ENCODE assay signal across 8 cellular contexts in genomic region chr10:101001225-101002035, GRCh38. TPM values are rescaled to one million over a fixed set of nuclear protein-coding genes. Genes with fewer than 3 reads are reported as not detected.
DNase-seq lines count a peak whose midpoint lies in the region; TF ChIP-seq lines count a peak whose summit lies in the region.

No MANE protein-coding gene starts in this region.

- peak overlapping the region; percentile 54 for H3K4me3 Mint-ChIP-seq in activated CD4-positive, alpha-beta T cell treated with anti-CD3 and anti-CD28 coated beads, Interleukin-2, amount 10 ng/mL, durations not matched to agents 7 days and 5 days

- in situ Hi-C loops in astrocyte of the cerebellum (cut with HindIII; ENCODE audit: low sequenced_read_pairs) = no loop called here

- POLR2A ChIA-PET in activated CD4-positive, alpha-beta T cell treated with anti-CD3 and anti-CD28 coated beads, Interleukin-2, amount 10 ng/mL, durations not matched to agents 7 days and 5 days (lab: Charles Lee) = no interaction called here

- CTCF ChIA-PET in activated CD4-positive, alpha-beta T cell treated with anti-CD3 and anti-CD28 coated beads, Interleukin-2, amount 10 ng/mL, durations not matched to agents 7 days and 5 days (lab: Charles Lee) = interaction anchor here (1.4 to 12.7 kb wide), 2 partner anchors 15 to 40 kb away, joined by 4 to 111 read pairs; no protein-coding TSS in a partner anchor

- peaks cover 2% of the 10 kb centered on the region for H3K27me3 Mint-ChIP-seq in activated CD4-positive, alpha-beta T cell treated with anti-CD3 and anti-CD28 coated beads, Interleukin-2, amount 10 ng/mL, durations not matched to agents 7 days and 5 days

- no peak for DNase-seq in activated CD4-positive, alpha-beta T cell treated with anti-CD3 and anti-CD28 coated beads, Interleukin-2, amount 10 ng/mL, durations not matched to agents 7 days and 5 days
- no peak for DNase-seq in activated CD4-positive, alpha-beta T cell treated with anti-CD3 and anti-CD28 coated beads, Interleukin-2, amount 50 U/mL, for 48 hours
- DNase-seq in astrocyte of the cerebellum (ENCODE audit: low read depth) = peak; percentile 55
- peak; percentile 60 to 61 for DNase-seq in hippocampal formation (lab: John Stamatoyannopoulos, UW)
- DNase-seq in retina = peak; percentile 49
- no peak for DNase-seq in cerebellar nuclear complex (lab: John Stamatoyannopoulos, UW)
- no peak for DNase-seq in DMS53 (lab: John Stamatoyannopoulos, UW)
- DNase-seq in stimulated activated CD4-positive, alpha-beta T cell treated with anti-CD3 and anti-CD28 coated beads, Interleukin-4, amount 100 ng/mL, for 1 hour = no peak

- peaks cover 2% of the 10 kb centered on the region for H3K36me3 Mint-ChIP-seq in activated CD4-positive, alpha-beta T cell treated with anti-CD3 and anti-CD28 coated beads, Interleukin-2, amount 10 ng/mL, durations not matched to agents 7 days and 5 days (ENCODE audit: low read depth)

- H3K4me1 Mint-ChIP-seq in activated CD4-positive, alpha-beta T cell treated with anti-CD3 and anti-CD28 coated beads, Interleukin-2, amount 10 ng/mL, durations not matched to agents 7 days and 5 days = peaks cover 17% of the 10 kb centered on the region

- peak overlapping the region; percentile 27 for H3K27ac Mint-ChIP-seq in activated CD4-positive, alpha-beta T cell treated with anti-CD3 and anti-CD28 coated beads, Interleukin-2, amount 10 ng/mL, durations not matched to agents 7 days and 5 days

- TF ChIP-seq CTCF in astrocyte of the cerebellum (IDR thresholded peaks at IDR 0.05; ENCODE audit: low read depth, low read length, missing control alignments) = no peak

- peak overlapping the region; percentile 91 for H3K4me3 ChIP-seq in astrocyte of the cerebellum (ENCODE audit: low read depth, low read length)

- no peaks in the 10 kb centered on the region for H3K9me3 Mint-ChIP-seq in activated CD4-positive, alpha-beta T cell treated with anti-CD3 and anti-CD28 coated beads, Interleukin-2, amount 10 ng/mL, durations not matched to agents 7 days and 5 days

RNA-seq across cellular contexts. Expression of gene LZTS2, which starts 1.8 kb away (rescaled TPM):
- 10 to 100 TPM; 17.5 to 18.8 TPM for total RNA-seq in activated CD4-positive, alpha-beta T cell treated with anti-CD3 and anti-CD28 coated beads, Interleukin-2, amount 10 ng/mL, durations not matched to agents 7 days and 5 days

RNA-seq across cellular contexts. Expression of gene TWNK, which starts 14.1 kb away (rescaled TPM):
- total RNA-seq in activated CD4-positive, alpha-beta T cell treated with anti-CD3 and anti-CD28 coated beads, Interleukin-2, amount 10 ng/mL, durations not matched to agents 7 days and 5 days = 10 to 100 TPM in 1 of 2 experiments, 1 to 10 TPM in 1; 9.9 to 11.6 TPM

RNA-seq across cellular contexts. Expression of gene MRPL43, which starts 14.1 kb away (rescaled TPM):
- total RNA-seq in activated CD4-positive, alpha-beta T cell treated with anti-CD3 and anti-CD28 coated beads, Interleukin-2, amount 10 ng/mL, durations not matched to agents 7 days and 5 days = 10 to 100 TPM; 55.9 to 57.0 TPM

RNA-seq across cellular contexts. Expression of gene PDZD7, which starts 29.5 kb away (rescaled TPM):
- under 1 TPM; 0.65 to 0.74 TPM for total RNA-seq in activated CD4-positive, alpha-beta T cell treated with anti-CD3 and anti-CD28 coated beads, Interleukin-2, amount 10 ng/mL, durations not matched to agents 7 days and 5 days

RNA-seq across cellular contexts. Expression of gene SFXN3, which starts 29.6 kb away (rescaled TPM):
- 10 to 100 TPM; 39.5 to 43.5 TPM for total RNA-seq in activated CD4-positive, alpha-beta T cell treated with anti-CD3 and anti-CD28 coated beads, Interleukin-2, amount 10 ng/mL, durations not matched to agents 7 days and 5 days

Comparison
In these comparisons a context has a peak if more than half of its experiments do, and no peak if none do; other contexts are left out.
1. DNase-seq: peak in astrocyte of the cerebellum (single experiment), hippocampal formation (2 of 2) and retina (single experiment); none in activated CD4-positive, alpha-beta T cell treated with anti-CD3 and anti-CD28 coated beads, Interleukin-2, amount 10 ng/mL, durations not matched to agents 7 days and 5 days (single experiment), activated CD4-positive, alpha-beta T cell treated with anti-CD3 and anti-CD28 coated beads, Interleukin-2, amount 50 U/mL, for 48 hours (0 of 2), cerebellar nuclear complex (0 of 2), DMS53 (single experiment) and stimulated activated CD4-positive, alpha-beta T cell treated with anti-CD3 and anti-CD28 coated beads, Interleukin-4, amount 100 ng/mL, for 1 hour (single experiment).